In the genomic region with DNA sequence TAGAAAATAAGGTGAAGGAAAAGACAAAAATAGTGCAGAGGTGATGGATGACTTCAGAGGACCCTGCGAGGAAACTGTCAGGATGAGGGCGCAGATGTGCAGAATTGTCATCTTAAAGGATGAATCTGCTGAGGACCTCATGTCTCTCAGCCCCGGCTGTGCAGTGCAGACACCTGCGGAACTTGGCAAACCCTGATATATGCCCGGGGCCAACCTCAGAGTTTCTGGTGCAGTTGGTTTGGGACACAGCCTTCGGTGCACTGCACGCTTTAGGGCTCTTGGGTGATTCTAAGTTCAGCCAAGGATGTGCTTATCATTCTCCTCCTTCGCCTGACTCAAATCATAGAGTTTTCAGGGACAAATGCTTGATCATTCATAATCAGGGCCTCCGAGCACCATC, we compare ENCODE assay signal across 22 cellular contexts.
A peak's percentile ranks its signal among the peaks of the same experiment; 100 is the strongest.
DNase-seq lines count a peak whose midpoint lies in the region; TF ChIP-seq lines count a peak whose summit lies in the region.
"Had no signal": no experiment of that assay in that cellular context is flagged by ENCODE, and none has a peak within 500 bp of the region (broad histone marks: within the 10 kb centered on the region; RNA-seq: fewer than 3 reads in every experiment).

No MANE protein-coding gene starts in this region.

- POLR2A ChIA-PET in activated CD4-positive, alpha-beta T cell treated with anti-CD3 and anti-CD28 coated beads, Interleukin-2, amount 10 ng/mL, durations not matched to agents 7 days and 5 days (lab: Charles Lee): no interaction called here

- WGBS in esophagus muscularis mucosa: 79% methylated on average over 7 of the region's 9 CpGs
- WGBS in neuronal stem cell (ENCODE audit: extremely low coverage in 2 of 2, insufficient read length in 2 of 2, insufficient replicate concordance in 1 of 2), 2 donors: no CpG with 5 or more reads among the region's 9 CpGs

- H3K4me3 ChIP-seq in BLaER1 treated with 17β-estradiol and CSF1 and Interleukin-3, amounts not matched to agents 10 nM and 100 nM: no peak overlapping the region
- H3K4me3 ChIP-seq in esophagus muscularis mucosa: no peak overlapping the region
- no peak overlapping the region for H3K4me3 ChIP-seq in neuronal stem cell (ENCODE audit: low read length in 2 of 2)

- TF ChIP-seq CTCF in esophagus muscularis mucosa (IDR thresholded peaks at IDR 0.05): no peak

- no peak overlapping the region for H2BK15ac ChIP-seq in neuronal stem cell (ENCODE audit: low read length)

- H3K4me3 Mint-ChIP-seq in activated CD4-positive, alpha-beta T cell treated with anti-CD3 and anti-CD28 coated beads, Interleukin-2, amount 10 ng/mL, durations not matched to agents 7 days and 5 days: no peak overlapping the region
- H3K4me3 Mint-ChIP-seq: CD4-positive, CD25-positive, alpha-beta regulatory T cell had no signal

- no peaks in the 10 kb centered on the region for H3K9me3 Mint-ChIP-seq in activated CD4-positive, alpha-beta T cell treated with anti-CD3 and anti-CD28 coated beads, Interleukin-2, amount 10 ng/mL, durations not matched to agents 7 days and 5 days

- H3K9me3 ChIP-seq in BLaER1 treated with 17β-estradiol and CSF1 and Interleukin-3, amounts not matched to agents 10 nM and 100 nM (replicated peaks in 1 of 11): peaks cover 10 to 17% (median 11%) of the 10 kb centered on the region in 11 experiments; a peak in 19 of 22 replicates
- peaks cover 0 to 9% (median 4%) of the 10 kb centered on the region in 4 donors for H3K9me3 ChIP-seq in esophagus muscularis mucosa
- no peaks in the 10 kb centered on the region for H3K9me3 ChIP-seq in neuronal stem cell (replicated peaks in 1 of 2; ENCODE audit: control insufficient read depth in 2 of 2, insufficient read depth in 1 of 2, low read depth in 1 of 2, low read length in 2 of 2)
- H3K9me3 ChIP-seq: BE2C, SK-N-SH had no signal

- no peak overlapping the region for H3K4ac ChIP-seq in neuronal stem cell (ENCODE audit: low read length)

- H4K20me1 ChIP-seq in BLaER1 treated with 17β-estradiol and CSF1 and Interleukin-3, amounts not matched to agents 10 nM and 100 nM: peaks cover 0 to 13% (median 0%) of the 10 kb centered on the region in 11 experiments; a peak in 7 of 22 replicates

- H2BK5ac ChIP-seq in neuronal stem cell (ENCODE audit: low read length): no peak overlapping the region

- TF ChIP-seq EP300 in esophagus muscularis mucosa (IDR thresholded peaks at IDR 0.05): no peak

- no peaks in the 10 kb centered on the region for H3K4me1 Mint-ChIP-seq in activated CD4-positive, alpha-beta T cell treated with anti-CD3 and anti-CD28 coated beads, Interleukin-2, amount 10 ng/mL, durations not matched to agents 7 days and 5 days
- H3K4me1 Mint-ChIP-seq: CD4-positive, CD25-positive, alpha-beta regulatory T cell had no signal

- H3K27ac ChIP-seq in BLaER1 treated with 17β-estradiol and CSF1 and Interleukin-3, amounts not matched to agents 10 nM and 100 nM: no peak overlapping the region
- H3K27ac ChIP-seq in esophagus muscularis mucosa (replicated peaks in 1 of 4) (no peak overlapping the region), neuronal stem cell (replicated peaks; ENCODE audit: low read length) (no peak overlapping the region)
- H3K27ac ChIP-seq: 22Rv1 had no signal

- H3K36me3 ChIP-seq in BLaER1 treated with 17β-estradiol and CSF1 and Interleukin-3, amounts not matched to agents 10 nM and 100 nM: no peaks in the 10 kb centered on the region
- no peaks in the 10 kb centered on the region for H3K36me3 ChIP-seq in esophagus muscularis mucosa
- H3K36me3 ChIP-seq in neuronal stem cell (replicated peaks in 1 of 2; ENCODE audit: control insufficient read depth in 2 of 2, insufficient read depth in 2 of 2, low read length in 2 of 2): no peaks in the 10 kb centered on the region
- H3K36me3 ChIP-seq: BE2C had no signal

- CTCF ChIA-PET in activated CD4-positive, alpha-beta T cell treated with anti-CD3 and anti-CD28 coated beads, Interleukin-2, amount 10 ng/mL, durations not matched to agents 7 days and 5 days (lab: Charles Lee): no interaction called here

- DNase-seq in activated CD4-positive, alpha-beta T cell treated with anti-CD3 and anti-CD28 coated beads, Interleukin-2, amount 10 ng/mL, durations not matched to agents 7 days and 5 days: peak; percentile 3
- no peak for DNase-seq in activated CD4-positive, alpha-beta T cell treated with anti-CD3 and anti-CD28 coated beads for 48 hours
- DNase-seq in esophagus muscularis mucosa (ENCODE audit: extremely low spot score): peak; percentile 78
- no peak for DNase-seq in neuronal stem cell (ENCODE audit: low spot score)
- DNase-seq in NCI-H2081 (lab: John Stamatoyannopoulos, UW): no peak
- no peak for DNase-seq in NCI-H2171 (lab: John Stamatoyannopoulos, UW)
- no peak for DNase-seq in activated naive CD4-positive, alpha-beta T cell (lab: John Stamatoyannopoulos, UW)
- DNase-seq: ACHN; BE2C; CD4-positive, CD25-positive, alpha-beta regulatory T cell; DMS153; DND-41; H7; Kasumi-1; NCI-H1092 treated with DMSO at 0.1 percent for 48 hours; NCI-H1436 treated with DMSO at 0.1 percent for 48 hours; NCI-H187 treated with DMSO at 0.1 percent for 48 hours; NCI-H2227 treated with DMSO at 0.1 percent for 48 hours; NCI-H69; SK-N-SH had no signal

- H3K4me1 ChIP-seq in BLaER1 treated with 17β-estradiol and CSF1 and Interleukin-3, amounts not matched to agents 10 nM and 100 nM: peaks cover 44 to 65% (median 55%) of the 10 kb centered on the region in 10 experiments
- H3K4me1 ChIP-seq in esophagus muscularis mucosa (no peaks in the 10 kb centered on the region), neuronal stem cell (ENCODE audit: control insufficient read depth in 2 of 2, insufficient read depth in 1 of 2, low read depth in 1 of 2, low read length in 2 of 2) (peaks cover 3 to 4% of the 10 kb centered on the region in 2 donors)
- H3K4me1 ChIP-seq: BE2C had no signal

- H3K27me3 Mint-ChIP-seq in activated CD4-positive, alpha-beta T cell treated with anti-CD3 and anti-CD28 coated beads, Interleukin-2, amount 10 ng/mL, durations not matched to agents 7 days and 5 days: no peaks in the 10 kb centered on the region
- H3K27me3 Mint-ChIP-seq: CD4-positive, CD25-positive, alpha-beta regulatory T cell had no signal

- no peaks in the 10 kb centered on the region for H3K36me3 Mint-ChIP-seq in activated CD4-positive, alpha-beta T cell treated with anti-CD3 and anti-CD28 coated beads, Interleukin-2, amount 10 ng/mL, durations not matched to agents 7 days and 5 days (ENCODE audit: low read depth)
- H3K36me3 Mint-ChIP-seq: CD4-positive, CD25-positive, alpha-beta regulatory T cell had no signal

- H2BK12ac ChIP-seq in neuronal stem cell (ENCODE audit: low read length): no peak overlapping the region

- peak overlapping the region; percentile 18 for H2AFZ ChIP-seq in neuronal stem cell (ENCODE audit: low read length)

- no peak overlapping the region for H3K27ac Mint-ChIP-seq in activated CD4-positive, alpha-beta T cell treated with anti-CD3 and anti-CD28 coated beads, Interleukin-2, amount 10 ng/mL, durations not matched to agents 7 days and 5 days
- H3K27ac Mint-ChIP-seq: CD4-positive, CD25-positive, alpha-beta regulatory T cell had no signal

- H4K91ac ChIP-seq in neuronal stem cell (ENCODE audit: low read depth, low read length, poor library complexity): no peak overlapping the region

- H3K14ac ChIP-seq in neuronal stem cell (ENCODE audit: low read length): no peak overlapping the region

- intact Hi-C loops in esophagus muscularis mucosa (cut with DNase I): no loop called here

- no peaks in the 10 kb centered on the region for H3K79me1 ChIP-seq in neuronal stem cell (ENCODE audit: low read depth, low read length)

- H4K8ac ChIP-seq in neuronal stem cell (ENCODE audit: low read depth, low read length): no peak overlapping the region

- H2AK5ac ChIP-seq in neuronal stem cell (ENCODE audit: low read depth, low read length): no peak overlapping the region

- TF ChIP-seq POLR2A in esophagus muscularis mucosa (IDR thresholded peaks at IDR 0.05; ENCODE audit: low read depth): no peak

- H3K23ac ChIP-seq in neuronal stem cell (ENCODE audit: low read depth, low read length, poor library complexity): no peak overlapping the region

- H3K9ac ChIP-seq in BLaER1 treated with 17β-estradiol and CSF1 and Interleukin-3, amounts not matched to agents 10 nM and 100 nM: no peak overlapping the region
- H3K9ac ChIP-seq in neuronal stem cell (ENCODE audit: low read depth, low read length, poor library complexity): no peak overlapping the region
- H3K9ac ChIP-seq: SK-N-SH had no signal

- no peak overlapping the region for H2BK120ac ChIP-seq in neuronal stem cell (ENCODE audit: low read depth, low read length)

- peaks cover 0 to 36% (median 16%) of the 10 kb centered on the region in 11 experiments; a peak in 18 of 22 replicates for H3K27me3 ChIP-seq in BLaER1 treated with 17β-estradiol and CSF1 and Interleukin-3, amounts not matched to agents 10 nM and 100 nM
- H3K27me3 ChIP-seq in esophagus muscularis mucosa (peaks cover 0 to 29% (median 0%) of the 10 kb centered on the region in 4 donors), neuronal stem cell (ENCODE audit: control insufficient read depth in 3 of 3, insufficient read depth in 3 of 3, low read depth in 1 of 3, low read length in 3 of 3) (no peaks in the 10 kb centered on the region)
- H3K27me3 ChIP-seq: BE2C had no signal

- peak overlapping the region; percentile 44 to 78 (median 61) for H3K4me2 ChIP-seq in BLaER1 treated with 17β-estradiol and CSF1 and Interleukin-3, amounts not matched to agents 10 nM and 100 nM
- no peak overlapping the region for H3K4me2 ChIP-seq in neuronal stem cell (ENCODE audit: insufficient read depth, low read length, poor library complexity, severe bottlenecking)
- H3K4me2 ChIP-seq: SK-N-SH had no signal

- H3K18ac ChIP-seq in neuronal stem cell (ENCODE audit: low read length): no peak overlapping the region

Comparison
In these comparisons a context has a peak if more than half of its experiments do, and no peak if none do; other contexts are left out.
1. DNase-seq: peak in activated CD4-positive, alpha-beta T cell treated with anti-CD3 and anti-CD28 coated beads, Interleukin-2, amount 10 ng/mL, durations not matched to agents 7 days and 5 days (single experiment) and esophagus muscularis mucosa (single experiment); none in activated CD4-positive, alpha-beta T cell treated with anti-CD3 and anti-CD28 coated beads for 48 hours (single experiment), neuronal stem cell (single experiment), NCI-H2081 (0 of 2), NCI-H2171 (single experiment) and activated naive CD4-positive, alpha-beta T cell (0 of 4).